ENCODE assay signal across 23 cellular contexts in the genomic region with DNA sequence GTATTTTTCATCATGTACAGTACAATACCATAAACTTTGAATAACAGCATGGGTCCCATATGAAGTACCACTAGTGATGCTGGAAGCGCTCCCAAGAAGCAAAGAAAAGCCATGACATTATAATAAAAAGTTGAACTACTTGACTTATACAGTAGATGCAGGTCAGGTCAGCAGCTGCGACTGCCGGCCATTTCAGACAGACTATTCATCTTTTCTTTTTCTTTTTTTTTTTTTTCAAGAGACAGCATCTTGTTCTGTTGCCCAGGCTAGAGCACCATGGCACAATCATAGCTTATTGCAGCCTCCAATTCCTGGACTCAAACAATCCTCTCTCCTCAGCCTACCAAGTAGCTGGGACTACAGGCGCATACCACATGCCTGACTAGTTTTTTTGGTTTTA. TPM values are rescaled to one million over a fixed set of nuclear protein-coding genes. Genes with fewer than 3 reads are reported as not detected.
DNase-seq lines count a peak whose midpoint lies in the region; ATAC-seq and TF ChIP-seq lines count a peak whose summit lies in the region.
"Had no signal": no experiment of that assay in that cellular context is flagged by ENCODE, and none has a peak within 500 bp of the region (broad histone marks: within the 10 kb centered on the region; RNA-seq: fewer than 3 reads in every experiment).

No MANE protein-coding gene starts in this region.

- H3K79me2 ChIP-seq in fibroblast of lung (ENCODE audit: control insufficient read depth, insufficient read depth, low read length), result peaks cover 94% of the 10 kb centered on the region

- no peak overlapping the region for H3K9ac ChIP-seq in fibroblast of lung (ENCODE audit: insufficient read depth, low read length)

- no peaks in the 10 kb centered on the region for H3K27me3 ChIP-seq in left ventricle myocardium inferior (ENCODE audit: low read depth)
- H3K27me3 ChIP-seq in heart left ventricle, result no peaks in the 10 kb centered on the region
- H3K27me3 ChIP-seq in fibroblast of lung (ENCODE audit: control insufficient read depth, insufficient read depth, low read length), result no peaks in the 10 kb centered on the region
- H3K27me3 ChIP-seq in psoas muscle (ENCODE audit: insufficient read depth in 3 of 3, low read length in 2 of 3), result no peaks in the 10 kb centered on the region
- H3K27me3 ChIP-seq: BE2C had no signal

- H3K4me3 ChIP-seq in left ventricle myocardium inferior (no peak overlapping the region), heart left ventricle (no peak overlapping the region), fibroblast of lung (replicated peaks in 1 of 4; ENCODE audit: control extremely low read depth in 1 of 4, insufficient read depth in 1 of 4, low read depth in 3 of 4, low read length in 4 of 4) (no peak overlapping the region), psoas muscle (no peak overlapping the region)
- H3K4me3 ChIP-seq: K562 had no signal

- no peak overlapping the region for H2AFZ ChIP-seq in fibroblast of lung (ENCODE audit: low read length)

- H3K9me3 ChIP-seq in left ventricle myocardium inferior (replicated peaks) (no peaks in the 10 kb centered on the region), heart left ventricle (no peaks in the 10 kb centered on the region), fibroblast of lung (ENCODE audit: control insufficient read depth, insufficient read depth, low read depth, low read length) (no peaks in the 10 kb centered on the region), psoas muscle (no peaks in the 10 kb centered on the region)
- H3K9me3 ChIP-seq: BE2C had no signal

- H3K4me1 ChIP-seq in left ventricle myocardium inferior (peaks cover 91% of the 10 kb centered on the region), heart left ventricle (peaks cover 0 to 76% (median 48%) of the 10 kb centered on the region in 12 donors), fibroblast of lung (ENCODE audit: control insufficient read depth, extremely low read depth, insufficient read depth, low read length) (peaks cover 12% of the 10 kb centered on the region), psoas muscle (peaks cover 59% of the 10 kb centered on the region)
- H3K4me1 ChIP-seq: BE2C had no signal

- peak overlapping the region; percentile 35 for H3K27ac ChIP-seq in left ventricle myocardium inferior (replicated peaks)
- peak overlapping the region in 1 of 12 donors; percentile 30 for H3K27ac ChIP-seq in heart left ventricle
- H3K27ac ChIP-seq in fibroblast of lung (ENCODE audit: insufficient read depth, low read length), result no peak overlapping the region
- peak overlapping the region; percentile 56 for H3K27ac ChIP-seq in psoas muscle

- TF ChIP-seq POLR2A in heart left ventricle (IDR thresholded peaks at IDR 0.05), result no peak

- TF ChIP-seq CTCF in left ventricle myocardium inferior (IDR thresholded peaks at IDR 0.05; ENCODE audit: borderline replicate concordance) (no peak), heart left ventricle (IDR thresholded peaks at IDR 0.05) (no peak), fibroblast of lung (conservative IDR thresholded peaks at IDR 0.05 in 1 of 2, IDR thresholded peaks at IDR 0.05 in 1 of 2; ENCODE audit: low read depth in 1 of 2, low read length in 2 of 2) (no peak), psoas muscle (IDR thresholded peaks at IDR 0.05) (no peak)

- DNase-seq in left ventricle myocardium inferior (no peak), heart left ventricle (no peak), fibroblast of lung (ENCODE audit: low read depth in 2 of 2) (peak; percentile 9 to 64), psoas muscle (no peak), HK-2 (ENCODE audit: unreplicated experiment) (no peak), GOT3 (lab: John Stamatoyannopoulos, UW) (no peak)
- DNase-seq in effector CD4-positive, alpha-beta T cell, result no peak
- DNase-seq: 8988T, ACHN, BE2C, H7, Kasumi-1, NCI-H1092 treated with DMSO at 0.1 percent for 48 hours, NCI-H1436, NCI-H187, NCI-H2081 treated with DMSO at 0.1 percent for 48 hours, NCI-H2171, NCI-H226, NCI-H510A, NCI-H69, SIG-M5 had no signal

- ATAC-seq in heart left ventricle (no peak), psoas muscle (peak in 3 of 4 donors; percentile 31 to 52 (median 39))
- ATAC-seq: HepG2, K562 had no signal

- no peaks in the 10 kb centered on the region for H4K20me1 ChIP-seq in fibroblast of lung (ENCODE audit: control insufficient read depth, extremely low read depth, insufficient read depth, low read length)

- H3K36me3 ChIP-seq in left ventricle myocardium inferior, result no peaks in the 10 kb centered on the region
- H3K36me3 ChIP-seq in heart left ventricle, result no peaks in the 10 kb centered on the region
- H3K36me3 ChIP-seq in fibroblast of lung (ENCODE audit: control insufficient read depth, insufficient read depth, low read length), result no peaks in the 10 kb centered on the region
- no peaks in the 10 kb centered on the region for H3K36me3 ChIP-seq in psoas muscle (ENCODE audit: insufficient read depth in 1 of 2, low read depth in 1 of 2)
- H3K36me3 ChIP-seq: BE2C had no signal

- intact Hi-C loops in left ventricle myocardium inferior (cut with micrococcal nuclease) (no loop called here), heart left ventricle (cut with DNase I) (loop anchor here in 2 of 10 donors (2.0 to 10.0 kb wide), 2 partner anchors 19 to 299 kb away; no protein-coding TSS in a partner anchor), psoas muscle (cut with DNase I) (no loop called here)

- 69 to 81% (median 71%) methylated on average over 4 of the region's 4 CpGs for WGBS in heart left ventricle, 4 donors
- 54 to 58% (median 55%) methylated on average over 4 of the region's 4 CpGs for WGBS in psoas muscle, 3 donors

- no peak overlapping the region for H3K4me2 ChIP-seq in fibroblast of lung (ENCODE audit: extremely low read depth, insufficient read depth, low read length)

RNA-seq across cellular contexts. Expression of a gene that starts 10.1 kb away (rescaled TPM):
- total RNA-seq in left ventricle myocardium inferior, result 137 TPM
- 100 to 1,000 TPM in 8 of 9 donors, 10 to 100 TPM in 1; 99.2 to 197 (median 135) TPM for total RNA-seq in heart left ventricle
- 100 to 1,000 TPM in 1 of 2 donors, 10 to 100 TPM in 1; 62.7 to 159 TPM for polyA plus RNA-seq in heart left ventricle
- total RNA-seq in fibroblast of lung, result 135 and 258 TPM in 2 replicates
- polyA plus RNA-seq in fibroblast of lung, result 133 and 134 TPM in 2 replicates
- 76.2 and 79.1 TPM in 2 replicates for polyA plus RNA-seq in fibroblast of lung (2012)
- polyA minus RNA-seq in fibroblast of lung (ENCODE audit: low replicate concordance), result 149 and 212 TPM in 2 replicates
- total RNA-seq in psoas muscle, result 100 to 1,000 TPM; 109 to 221 (median 160) TPM
- polyA plus RNA-seq in psoas muscle, result 100 to 1,000 TPM in 2 of 3 donors, 10 to 100 TPM in 1; 87.2 to 391 (median 132) TPM

Comparison
In these comparisons a context has a peak if more than half of its experiments do, and no peak if none do; other contexts are left out.
1. DNase-seq: peak in fibroblast of lung (2 of 2); none in left ventricle myocardium inferior (single experiment), heart left ventricle (0 of 5), psoas muscle (0 of 2), HK-2 (single experiment), effector CD4-positive, alpha-beta T cell (single experiment) and GOT3 (single experiment).
2. ATAC-seq: peak in psoas muscle (3 of 4); none in heart left ventricle (0 of 4).